In genomic region chr1:145208911-145209310, GRCh38 we compare ENCODE assay signal across 10 cellular contexts. TPM values are rescaled to one million over a fixed set of nuclear protein-coding genes. Genes with fewer than 3 reads are reported as not detected.
"Had no signal": no experiment of that assay in that cellular context is flagged by ENCODE, and none has a peak within 500 bp of the region (broad histone marks: within the 10 kb centered on the region; RNA-seq: fewer than 3 reads in every experiment).

No MANE protein-coding gene starts in this region.

RNA-seq across cellular contexts. Expression of gene PPIAL4D, which starts 33.1 kb away (rescaled TPM):
- total RNA-seq: OCI-LY7, PC-3, PC-9, Peyer's patch, Right ventricle myocardium inferior, Right ventricle myocardium superior, RPMI7951, SJCRH30, SJSA1, SK-MEL-5 had no signal
